In genomic region chr7:155880721-155881120, GRCh38 we compare ENCODE assay signal across 29 cellular contexts.
"Had no signal": no experiment of that assay in that cellular context is flagged by ENCODE, and none has a peak within 500 bp of the region (broad histone marks: within the 10 kb centered on the region; RNA-seq: fewer than 3 reads in every experiment).

No MANE protein-coding gene starts in this region.

- ATAC-seq: activated CD8-positive, alpha-beta memory T cell treated with anti-CD3 and anti-CD28 coated beads, Interleukin-2, amount 10 ng/mL, durations not matched to agents 7 days and 5 days; activated naive CD8-positive, alpha-beta T cell treated with anti-CD3 and anti-CD28 coated beads, Interleukin-2, amount 50 U/mL, for 24 hours; Right ventricle myocardium inferior had no signal

- DNase-seq: activated CD4-positive, alpha-beta memory T cell treated with anti-CD3 and anti-CD28 coated beads, Interleukin-2, amount 10 ng/mL, durations not matched to agents 7 days and 5 days; activated CD4-positive, alpha-beta T cell treated with anti-CD3 and anti-CD28 coated beads for 1 hour; activated CD4-positive, alpha-beta T cell treated with anti-CD3 and anti-CD28 coated beads for 48 hours; activated CD4-positive, CD25-positive, alpha-beta regulatory T cell; activated CD8-positive, alpha-beta memory T cell treated with anti-CD3 and anti-CD28 coated beads for 24 hours; activated CD8-positive, alpha-beta memory T cell treated with anti-CD3 and anti-CD28 coated beads, Interleukin-2, amount 10 ng/mL, durations not matched to agents 7 days and 5 days; activated naive CD4-positive, alpha-beta T cell treated with anti-CD3 and anti-CD28 coated beads, Interleukin-2, amount 10 ng/mL, durations not matched to agents 7 days and 5 days; activated naive CD8-positive, alpha-beta T cell treated with anti-CD3 and anti-CD28 coated beads, Interleukin-2, amount 50 U/mL, for 24 hours; activated T-cell treated with anti-CD3 and anti-CD28 coated beads, Interleukin-2, amount 50 U/mL, for 24 hours; anterior cingulate cortex; Kasumi-1; KG1; MG63; NCI-H1048; NCI-H1105 treated with DMSO at 0.1 percent for 48 hours; NCI-H1436; NCI-H1694; NCI-H2029; NCI-H2107; NCI-H2171; NCI-H510A; NCI-H526; NCI-H748 treated with DMSO at 0.1 percent for 48 hours; NK-92 treated with Interleukin-12 subunit alpha and Interleukin-12 subunit beta, amount 100 ng/mL, for 24 hours; PC-9; SW 1271; T1000; WERI-Rb-1 had no signal
